ENCODE assay signal across 8 cellular contexts in genomic region chr3:149717391-149718056, GRCh38. TPM values are rescaled to one million over a fixed set of nuclear protein-coding genes. Genes with fewer than 3 reads are reported as not detected.
A peak's percentile ranks its signal among the peaks of the same experiment; 100 is the strongest.
DNase-seq lines count a peak whose midpoint lies in the region; ATAC-seq and TF ChIP-seq lines count a peak whose summit lies in the region.

No MANE protein-coding gene starts in this region.

- intact Hi-C loops in psoas muscle (cut with DNase I): loop anchor here (2.0 to 5.0 kb wide), 4 partner anchors 149 to 205 kb away; no protein-coding TSS in a partner anchor

- H3K27me3 ChIP-seq in cardiac muscle cell: no peaks in the 10 kb centered on the region
- H3K27me3 ChIP-seq in psoas muscle (ENCODE audit: insufficient read depth in 3 of 3, low read length in 2 of 3): no peaks in the 10 kb centered on the region

- 10 to 15% (median 13%) methylated on average over 2 of the region's 2 CpGs for WGBS in psoas muscle, 3 donors

- H3K36me3 ChIP-seq in cardiac muscle cell (no peaks in the 10 kb centered on the region), psoas muscle (ENCODE audit: insufficient read depth in 1 of 2, low read depth in 1 of 2) (no peaks in the 10 kb centered on the region)

- H3K27ac ChIP-seq in cardiac muscle cell (no peak overlapping the region), psoas muscle (no peak overlapping the region)

- TF ChIP-seq CTCF in cardiac muscle cell (IDR thresholded peaks at IDR 0.05; ENCODE audit: low read depth, low read length): peak; percentile 70
- peak; percentile 82 for TF ChIP-seq CTCF in psoas muscle (IDR thresholded peaks at IDR 0.05)

- H3K4me3 ChIP-seq in cardiac muscle cell: no peak overlapping the region
- H3K4me3 ChIP-seq in psoas muscle: no peak overlapping the region

- H3K9me3 ChIP-seq in cardiac muscle cell (ENCODE audit: low read depth) (no peaks in the 10 kb centered on the region), psoas muscle (peaks cover 5% of the 10 kb centered on the region)

- no peaks in the 10 kb centered on the region for H3K4me1 ChIP-seq in cardiac muscle cell (ENCODE audit: low read depth)
- no peaks in the 10 kb centered on the region for H3K4me1 ChIP-seq in psoas muscle

- DNase-seq in EH (ENCODE audit: low read depth): peak; percentile 76
- DNase-seq in NCI-H460 (ENCODE audit: extremely low read depth, low read depth): peak; percentile 69
- DNase-seq in activated naive CD4-positive, alpha-beta T cell treated with anti-CD3 and anti-CD28 coated beads, Interleukin-2, amount 50 U/mL, for 16 hours: peak; percentile 13
- peak; percentile 71 to 88 for DNase-seq in cardiac muscle cell (ENCODE audit: low read depth in 1 of 2, low spot score in 1 of 2)
- no peak for DNase-seq in psoas muscle
- no peak for DNase-seq in mesenteric fat pad (ENCODE audit: low spot score)

- peak; percentile 46 for ATAC-seq in HG02798 (IDR thresholded peaks at IDR 0.05; ENCODE audit: poor library complexity, unreplicated experiment)
- ATAC-seq in psoas muscle: peak; percentile 55 to 74 (median 70)
- ATAC-seq in GM21381 (IDR thresholded peaks at IDR 0.05; ENCODE audit: unreplicated experiment): no peak

RNA-seq across cellular contexts. Expression of gene COMMD2, which starts 34.8 kb away (rescaled TPM):
- 38.2 and 43.4 TPM in 2 replicates for total RNA-seq in NCI-H460 (2014; rRNA removed; shearing (Covaris generic))
- 20.3 and 32.7 TPM in 2 replicates for polyA plus RNA-seq in NCI-H460 (2014; cell fraction: nucleus; rRNA removed)
- total RNA-seq in cardiac muscle cell (21.0 and 30.9 TPM in 2 replicates), psoas muscle (10 to 100 TPM; 11.6 to 22.8 (median 15.1) TPM), mesenteric fat pad (30.1 TPM)
- polyA plus RNA-seq in cardiac muscle cell (42.8 and 58.5 TPM in 2 replicates), psoas muscle (10 to 100 TPM in 2 of 3 donors, 1 to 10 TPM in 1; 7.7 to 19.1 (median 11.1) TPM)

RNA-seq across cellular contexts. Expression of gene WWTR1, which starts 59.7 kb away (rescaled TPM):
- total RNA-seq in NCI-H460 (2014; rRNA removed; shearing (Covaris generic)): 43.1 and 48.2 TPM in 2 replicates
- polyA plus RNA-seq in NCI-H460 (2014; cell fraction: nucleus; rRNA removed): 22.6 and 38.9 TPM in 2 replicates
- total RNA-seq in cardiac muscle cell: 55.0 and 69.1 TPM in 2 replicates
- polyA plus RNA-seq in cardiac muscle cell: 54.8 and 80.6 TPM in 2 replicates
- 10 to 100 TPM; 13.3 to 52.9 (median 30.1) TPM for total RNA-seq in psoas muscle
- 10 to 100 TPM in 1 of 3 donors, 1 to 10 TPM in 2; 6.7 to 53.5 (median 6.7) TPM for polyA plus RNA-seq in psoas muscle
- 65.9 TPM for total RNA-seq in mesenteric fat pad

Comparison
In these comparisons a context has a peak if more than half of its experiments do, and no peak if none do; other contexts are left out.
1. DNase-seq: peak in EH (single experiment), NCI-H460 (single experiment), activated naive CD4-positive, alpha-beta T cell treated with anti-CD3 and anti-CD28 coated beads, Interleukin-2, amount 50 U/mL, for 16 hours (single experiment) and cardiac muscle cell (2 of 2); none in psoas muscle (0 of 2) and mesenteric fat pad (single experiment).